ENCODE assay signal across 8 cellular contexts in the genomic region with DNA sequence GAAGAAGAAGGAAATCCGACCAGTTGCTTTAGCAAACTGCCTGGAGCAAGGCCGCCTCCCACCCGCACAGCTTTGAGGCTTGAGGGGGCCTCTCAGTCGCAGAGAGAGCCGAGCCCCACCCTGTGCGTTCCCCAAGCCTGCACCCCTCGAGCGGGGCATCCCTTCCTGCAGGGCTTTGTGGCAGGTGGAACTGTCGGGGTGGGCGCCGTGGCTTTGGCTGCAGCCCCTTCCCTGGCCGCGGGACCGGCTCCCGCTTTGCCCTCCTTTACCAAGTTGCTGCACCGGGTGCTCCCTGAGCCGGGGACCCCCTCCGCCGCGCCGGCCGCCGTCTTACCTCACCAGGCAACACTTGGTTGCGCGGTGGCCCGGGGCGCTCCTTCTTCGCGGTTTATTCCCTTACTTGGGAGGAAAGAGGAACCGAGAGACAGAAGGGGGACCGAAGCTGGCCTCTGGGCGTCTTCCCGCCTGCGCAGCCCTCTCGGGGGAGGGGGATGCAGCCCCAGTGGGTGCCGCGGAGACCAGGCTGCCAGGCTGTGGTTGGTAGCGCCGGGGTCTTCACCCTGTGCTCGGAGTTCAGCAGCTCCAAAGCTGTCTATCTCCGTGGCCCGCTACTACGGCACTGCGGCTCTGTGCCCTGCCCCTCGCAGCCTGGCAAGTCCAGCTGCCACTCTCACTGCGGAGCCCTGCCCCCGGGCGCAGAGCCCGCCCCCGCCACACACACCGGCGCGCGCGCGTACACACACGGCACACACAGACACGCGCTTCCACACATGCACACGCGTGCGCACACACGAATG. TPM values are rescaled to one million over a fixed set of nuclear protein-coding genes. Genes with fewer than 3 reads are reported as not detected.
DNase-seq lines count a peak whose midpoint lies in the region; ATAC-seq and TF ChIP-seq lines count a peak whose summit lies in the region.

A gene (minus strand): TSS at position 623 of the 797 bp plus-strand sequence. CDS start 41,775 bp downstream, outside the sequence.

- no peak within 1 kb of the TSS for H3K27ac ChIP-seq in skeletal muscle tissue (ENCODE audit: low read depth, low read length)

- H3K27me3 ChIP-seq in skeletal muscle tissue (ENCODE audit: control insufficient read depth in 3 of 3, insufficient read depth in 3 of 3, low read length in 3 of 3): peaks cover 38 to 48% (median 43%) of the 10 kb centered on the region in 3 donors

- TF ChIP-seq CTCF in GM13977 (IDR thresholded peaks at IDR 0.05; ENCODE audit: extremely low read depth, insufficient read depth, missing control alignments) (no peak), astrocyte of the cerebellum (IDR thresholded peaks at IDR 0.05; ENCODE audit: low read depth, low read length, missing control alignments) (no peak)

- H3K9me3 ChIP-seq in skeletal muscle tissue (ENCODE audit: control insufficient read depth in 3 of 3, low read length in 3 of 3): no peaks in the 10 kb centered on the region

- H3K9ac ChIP-seq in skeletal muscle tissue (ENCODE audit: low read depth in 1 of 3, low read length in 3 of 3): peak within 1 kb of the TSS in 2 of 3 donors; percentile 38 to 60

- H3K4me1 ChIP-seq in skeletal muscle tissue (ENCODE audit: control insufficient read depth in 3 of 3, insufficient read depth in 3 of 3, low read length in 3 of 3): peaks cover 11 to 21% (median 16%) of the 10 kb centered on the region in 3 donors

- in situ Hi-C loops in ACHN (cut with HindIII; ENCODE audit: low pct_ligation_motif_present, low pct_unique_long_range_greater_than_20kb, low sequenced_read_pairs): no loop called here
- in situ Hi-C loops in GM13977 (cut with MboI; ENCODE audit: low pct_unique_long_range_greater_than_20kb, low sequenced_read_pairs, unreplicated experiment): no loop called here
- in situ Hi-C loops in astrocyte of the cerebellum (cut with HindIII; ENCODE audit: low sequenced_read_pairs): no loop called here

- peak; percentile 51 for ATAC-seq in HG02973 (IDR thresholded peaks at IDR 0.05; ENCODE audit: unreplicated experiment)

- H3K36me3 ChIP-seq in skeletal muscle tissue (ENCODE audit: control insufficient read depth in 3 of 3, insufficient read depth in 3 of 3, low read length in 3 of 3): no peaks in the 10 kb centered on the region

- DNase-seq in ACHN: peak; percentile 7
- peak; percentile 80 for DNase-seq in GM13977 (ENCODE audit: low spot score)
- peak; percentile 89 for DNase-seq in NOMO-1 treated with DMSO at 0.1 percent for 48 hours (lab: John Stamatoyannopoulos, UW; ENCODE audit: unreplicated experiment)
- DNase-seq in astrocyte of the cerebellum (ENCODE audit: low read depth): no peak
- DNase-seq in iPS-NIHi7 (ENCODE audit: extremely low spot score): peak; percentile 34
- DNase-seq in SK-N-DZ (ENCODE audit: low spot score): no peak

- H3K4me3 ChIP-seq in astrocyte of the cerebellum (ENCODE audit: low read depth, low read length) (peak within 1 kb of the TSS; percentile 42), skeletal muscle tissue (ENCODE audit: low read length in 3 of 3) (peak within 1 kb of the TSS; percentile 60 to 72 (median 70))

RNA-seq across cellular contexts. Expression of the gene that starts here (rescaled TPM):
- 2.6 TPM for total RNA-seq in skeletal muscle tissue
- polyA plus RNA-seq in SK-N-DZ (2014; cell fraction: cytosol; rRNA removed): not detected in 2 replicates
- polyA plus RNA-seq in SK-N-DZ (2014; cell fraction: nucleus; rRNA removed): not detected in 2 replicates

Comparison
In these comparisons a context has a peak if more than half of its experiments do, and no peak if none do; other contexts are left out.
1. DNase-seq: peak in ACHN (single experiment), GM13977 (single experiment), NOMO-1 treated with DMSO at 0.1 percent for 48 hours (single experiment) and iPS-NIHi7 (single experiment); none in astrocyte of the cerebellum (single experiment) and SK-N-DZ (single experiment).